16 cellular contexts compared by ENCODE assay signal in the genomic region with DNA sequence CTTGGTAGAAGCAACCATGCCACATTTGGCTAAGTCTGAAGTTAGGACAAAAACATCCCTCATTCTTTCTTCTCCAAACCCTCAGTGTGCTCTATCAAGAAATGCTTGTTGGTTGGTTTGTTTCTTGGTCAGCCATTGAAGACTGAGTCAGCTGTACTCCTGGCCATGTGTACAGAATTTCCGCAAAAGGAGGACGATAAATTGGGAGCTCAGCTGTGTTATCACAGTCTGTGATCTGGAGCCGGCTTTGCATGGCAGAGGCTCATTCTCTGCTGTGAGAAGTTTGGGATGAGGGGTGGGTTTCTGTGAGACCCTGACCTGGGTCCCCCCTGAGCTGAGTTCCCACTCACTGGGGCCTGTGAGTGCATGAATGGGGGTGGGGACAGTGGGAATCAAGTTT. TPM values are rescaled to one million over a fixed set of nuclear protein-coding genes. Genes with fewer than 3 reads are reported as not detected.
DNase-seq lines count a peak whose midpoint lies in the region; ATAC-seq and TF ChIP-seq lines count a peak whose summit lies in the region.
"Had no signal": no experiment of that assay in that cellular context is flagged by ENCODE, and none has a peak within 500 bp of the region (broad histone marks: within the 10 kb centered on the region; RNA-seq: fewer than 3 reads in every experiment).

No MANE protein-coding gene starts in this region.

- no peak overlapping the region for H3K4me3 Mint-ChIP-seq in endodermal cell
- no peak overlapping the region for H3K4me3 Mint-ChIP-seq in stimulated activated effector memory CD8-positive, alpha-beta T cell treated with anti-CD3 and anti-CD28 coated beads, Interleukin-12 subunit alpha, Interleukin-12 subunit beta, amount 100 ng/mL, for 72 hours
- H3K4me3 Mint-ChIP-seq: B cell; CD8-positive, alpha-beta T cell had no signal

- WGBS in endodermal cell (ENCODE audit: insufficient coverage in 1 of 2, insufficient read length in 1 of 2), 2 experiments: 99% methylated on average over 3 of the region's 3 CpGs; no CpG with 5 or more reads in 1 of the 2 experiments
- WGBS in mesodermal cell (ENCODE audit: insufficient coverage in 2 of 2), 2 experiments: 85 to 96% methylated on average over 3 of the region's 3 CpGs

- H3K4me3 ChIP-seq in HEK293 (ENCODE audit: low read depth, low read length) (no peak overlapping the region), endodermal cell (ENCODE audit: low read length) (peak overlapping the region; percentile 12), mesodermal cell (ENCODE audit: extremely low read depth, insufficient read depth, low read length, poor library complexity, severe bottlenecking) (no peak overlapping the region)
- H3K4me3 ChIP-seq: BLaER1 treated with 17β-estradiol and CSF1 and Interleukin-3, amounts not matched to agents 10 nM and 100 nM had no signal

- no peaks in the 10 kb centered on the region for H3K27me3 ChIP-seq in endodermal cell (ENCODE audit: control insufficient read depth, insufficient read depth, low read length, poor library complexity, severe bottlenecking)
- H3K27me3 ChIP-seq: BLaER1 treated with 17β-estradiol and CSF1 and Interleukin-3, amounts not matched to agents 10 nM and 100 nM had no signal

- CTCF ChIA-PET in HEK293 (lab: Yijun Ruan, JAX): interaction anchor here (1.7 kb wide), 1 partner anchor 90 kb away, joined by 6 read pairs; no protein-coding TSS in a partner anchor
- CTCF ChIA-PET in RWPE1 (lab: Yijun Ruan, JAX): interaction anchor here (1.1 to 1.2 kb wide), 2 partner anchors 15 to 90 kb away, joined by 4 read pairs; no protein-coding TSS in a partner anchor

- H3K9me3 ChIP-seq in HEK293 (ENCODE audit: control insufficient read depth, insufficient read depth, low read depth, low read length) (no peaks in the 10 kb centered on the region), endodermal cell (ENCODE audit: control insufficient read depth, low read length) (peaks cover 11% of the 10 kb centered on the region), mesodermal cell (ENCODE audit: control insufficient read depth, low read length) (peaks cover 3% of the 10 kb centered on the region)

- no peaks in the 10 kb centered on the region for H3K36me3 ChIP-seq in HEK293 (ENCODE audit: control insufficient read depth in 2 of 2, insufficient read depth in 1 of 2, low read length in 2 of 2)
- peaks cover 34% of the 10 kb centered on the region for H3K36me3 ChIP-seq in endodermal cell (ENCODE audit: control insufficient read depth, insufficient read depth, low read length)
- H3K36me3 ChIP-seq in mesodermal cell (ENCODE audit: control insufficient read depth, insufficient read depth, low read length): peaks cover 3% of the 10 kb centered on the region
- H3K36me3 ChIP-seq: BLaER1 treated with 17β-estradiol and CSF1 and Interleukin-3, amounts not matched to agents 10 nM and 100 nM had no signal

- no peak overlapping the region for H3K9ac ChIP-seq in endodermal cell (ENCODE audit: extremely low read depth, low read length, poor library complexity, severe bottlenecking)
- H3K9ac ChIP-seq: BLaER1 treated with 17β-estradiol and CSF1 and Interleukin-3, amounts not matched to agents 10 nM and 100 nM had no signal

- DNase-seq in endodermal cell (no peak), superior temporal gyrus (ENCODE audit: extremely low spot score) (no peak), RWPE1 (ENCODE audit: low spot score) (no peak)
- DNase-seq in stimulated activated effector memory CD8-positive, alpha-beta T cell treated with anti-CD3 and anti-CD28 coated beads, Interleukin-12 subunit alpha, Interleukin-12 subunit beta, amount 100 ng/mL, for 72 hours (ENCODE audit: low spot score in 2 of 2): no peak
- DNase-seq: Calu3; CD8-positive, alpha-beta T cell; DMS79 treated with DMSO at 0.1 percent for 48 hours; GF-D8; GOT3; H7 had no signal

- peaks cover 43% of the 10 kb centered on the region for H3K4me1 Mint-ChIP-seq in endodermal cell
- no peaks in the 10 kb centered on the region for H3K4me1 Mint-ChIP-seq in stimulated activated effector memory CD8-positive, alpha-beta T cell treated with anti-CD3 and anti-CD28 coated beads, Interleukin-12 subunit alpha, Interleukin-12 subunit beta, amount 100 ng/mL, for 72 hours
- H3K4me1 Mint-ChIP-seq: B cell had no signal

- H3K9me3 Mint-ChIP-seq in endodermal cell: peaks cover 5% of the 10 kb centered on the region
- H3K9me3 Mint-ChIP-seq in stimulated activated effector memory CD8-positive, alpha-beta T cell treated with anti-CD3 and anti-CD28 coated beads, Interleukin-12 subunit alpha, Interleukin-12 subunit beta, amount 100 ng/mL, for 72 hours: no peaks in the 10 kb centered on the region
- H3K9me3 Mint-ChIP-seq: CD8-positive, alpha-beta T cell had no signal

- H3K27ac ChIP-seq in HEK293 (ENCODE audit: extremely low read depth, low read depth, low read length) (no peak overlapping the region), endodermal cell (ENCODE audit: low read depth, low read length) (no peak overlapping the region), mesodermal cell (ENCODE audit: low read depth, low read length, severe bottlenecking) (peak overlapping the region; percentile 47), RWPE1 (no peak overlapping the region)
- H3K27ac ChIP-seq: BLaER1 treated with 17β-estradiol and CSF1 and Interleukin-3, amounts not matched to agents 10 nM and 100 nM had no signal

- peak; percentile 26 for ATAC-seq in stimulated activated effector memory CD8-positive, alpha-beta T cell treated with anti-CD3 and anti-CD28 coated beads, Interleukin-12 subunit alpha, Interleukin-12 subunit beta, amount 100 ng/mL, for 72 hours
- ATAC-seq in GM19023 (IDR thresholded peaks at IDR 0.05; ENCODE audit: unreplicated experiment): no peak
- ATAC-seq: CD8-positive, alpha-beta T cell; HCT116 had no signal

- H3K27me3 Mint-ChIP-seq in endodermal cell (ENCODE audit: insufficient read depth): no peaks in the 10 kb centered on the region

- POLR2A ChIA-PET in HEK293 (lab: Yijun Ruan, JAX): no interaction called here
- POLR2A ChIA-PET in RWPE1 (lab: Yijun Ruan, JAX; ENCODE audit: low non-redundant PET): no interaction called here

- no peak for TF ChIP-seq CTCF in HEK293 (tag by site-specific recombination; IDR thresholded peaks at IDR 0.05)
- no peak for TF ChIP-seq CTCF in endodermal cell (conservative IDR thresholded peaks at IDR 0.05)
- TF ChIP-seq CTCF in RWPE1 (conservative IDR thresholded peaks at IDR 0.05; ENCODE audit: low read depth): no peak

- H3K4me1 ChIP-seq in HEK293 (ENCODE audit: control insufficient read depth, insufficient read depth, low read length) (no peaks in the 10 kb centered on the region), endodermal cell (ENCODE audit: control insufficient read depth, insufficient read depth, low read length) (peaks cover 36% of the 10 kb centered on the region), mesodermal cell (ENCODE audit: control insufficient read depth, insufficient read depth, low read length, poor library complexity, severe bottlenecking) (peaks cover 6% of the 10 kb centered on the region)
- H3K4me1 ChIP-seq: BLaER1 treated with 17β-estradiol and CSF1 and Interleukin-3, amounts not matched to agents 10 nM and 100 nM had no signal

- peak overlapping the region; percentile 30 for H3K27ac Mint-ChIP-seq in endodermal cell
- H3K27ac Mint-ChIP-seq in stimulated activated effector memory CD8-positive, alpha-beta T cell treated with anti-CD3 and anti-CD28 coated beads, Interleukin-12 subunit alpha, Interleukin-12 subunit beta, amount 100 ng/mL, for 72 hours: no peak overlapping the region
- H3K27ac Mint-ChIP-seq: B cell; CD8-positive, alpha-beta T cell had no signal

- peaks cover 26% of the 10 kb centered on the region for H3K36me3 Mint-ChIP-seq in endodermal cell (ENCODE audit: low read depth)
- no peaks in the 10 kb centered on the region for H3K36me3 Mint-ChIP-seq in stimulated activated effector memory CD8-positive, alpha-beta T cell treated with anti-CD3 and anti-CD28 coated beads, Interleukin-12 subunit alpha, Interleukin-12 subunit beta, amount 100 ng/mL, for 72 hours
- H3K36me3 Mint-ChIP-seq: CD8-positive, alpha-beta T cell had no signal

TF ChIP-seq in HEK293, 187 proteins besides CTCF, POLR2A, EP300 and RAD21:
- TF ChIP-seq, protein P1, sequence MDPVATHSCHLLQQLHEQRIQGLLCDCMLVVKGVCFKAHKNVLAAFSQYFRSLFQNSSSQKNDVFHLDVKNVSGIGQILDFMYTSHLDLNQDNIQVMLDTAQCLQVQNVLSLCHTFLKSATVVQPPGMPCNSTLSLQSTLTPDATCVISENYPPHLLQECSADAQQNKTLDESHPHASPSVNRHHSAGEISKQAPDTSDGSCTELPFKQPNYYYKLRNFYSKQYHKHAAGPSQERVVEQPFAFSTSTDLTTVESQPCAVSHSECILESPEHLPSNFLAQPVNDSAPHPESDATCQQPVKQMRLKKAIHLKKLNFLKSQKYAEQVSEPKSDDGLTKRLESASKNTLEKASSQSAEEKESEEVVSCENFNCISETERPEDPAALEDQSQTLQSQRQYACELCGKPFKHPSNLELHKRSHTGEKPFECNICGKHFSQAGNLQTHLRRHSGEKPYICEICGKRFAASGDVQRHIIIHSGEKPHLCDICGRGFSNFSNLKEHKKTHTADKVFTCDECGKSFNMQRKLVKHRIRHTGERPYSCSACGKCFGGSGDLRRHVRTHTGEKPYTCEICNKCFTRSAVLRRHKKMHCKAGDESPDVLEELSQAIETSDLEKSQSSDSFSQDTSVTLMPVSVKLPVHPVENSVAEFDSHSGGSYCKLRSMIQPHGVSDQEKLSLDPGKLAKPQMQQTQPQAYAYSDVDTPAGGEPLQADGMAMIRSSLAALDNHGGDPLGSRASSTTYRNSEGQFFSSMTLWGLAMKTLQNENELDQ (tag by site-specific recombination; IDR thresholded peaks at IDR 0.05; ENCODE audit: low read depth): no peak
- no peak for TF ChIP-seq ZNF501 (tag by site-specific recombination; IDR thresholded peaks at IDR 0.05)
- 0 out of 2 replicates have a peak, but pooled peaks have one; percentile 1 for TF ChIP-seq ZNF341 (tag by site-specific recombination; IDR thresholded peaks at IDR 0.05; ENCODE audit: low read depth)
- TF ChIP-seq ZNF311 (tag by site-specific recombination; IDR thresholded peaks at IDR 0.05; ENCODE audit: borderline replicate concordance): no peak
- TF ChIP-seq ZNF354C (tag by site-specific recombination; IDR thresholded peaks at IDR 0.05; ENCODE audit: borderline replicate concordance, low read depth): no peak

RNA-seq across cellular contexts. Expression of a gene that starts 26.3 kb away (rescaled TPM):
- total RNA-seq in endodermal cell: 10 to 100 TPM; 24.9 to 30.3 TPM
- 32.9 TPM for polyA plus RNA-seq in endodermal cell (2013, experiment 1 of 2)
- polyA plus RNA-seq in endodermal cell (2013, experiment 2 of 2): 32.6 TPM
- 23.3 TPM for polyA plus RNA-seq in mesodermal cell (2013, experiment 1 of 2)
- polyA plus RNA-seq in mesodermal cell (2013, experiment 2 of 2): 22.7 TPM

RNA-seq across cellular contexts. Expression of a gene that starts 41.6 kb away (rescaled TPM):
- 100 to 1,000 TPM in 1 of 2 donors, 10 to 100 TPM in 1; 86.4 to 106 TPM for total RNA-seq in endodermal cell
- 37.0 TPM for polyA plus RNA-seq in endodermal cell (2013, experiment 1 of 2)
- polyA plus RNA-seq in endodermal cell (2013, experiment 2 of 2): 37.3 TPM
- polyA plus RNA-seq in mesodermal cell (2013, experiment 1 of 2): 19.7 TPM
- polyA plus RNA-seq in mesodermal cell (2013, experiment 2 of 2): 15.9 TPM
